Comparison of ENCODE assay signal across 8 cellular contexts in genomic region chr14:34983148-34983760, GRCh38. TPM values are rescaled to one million over a fixed set of nuclear protein-coding genes. Genes with fewer than 3 reads are reported as not detected.
DNase-seq lines count a peak whose midpoint lies in the region; ATAC-seq and TF ChIP-seq lines count a peak whose summit lies in the region.

No MANE protein-coding gene starts in this region.

- TF ChIP-seq EP300 in neural cell (conservative IDR thresholded peaks at IDR 0.05; ENCODE audit: poor library complexity, severe bottlenecking), result no peak

- TF ChIP-seq CTCF in BE2C (IDR thresholded peaks at IDR 0.05; ENCODE audit: low read depth, low read length) (no peak), neural cell (IDR thresholded peaks at IDR 0.05; ENCODE audit: poor library complexity, severe bottlenecking) (no peak), nephron progenitor cell (IDR thresholded peaks at IDR 0.05) (no peak)

- H3K9me2 ChIP-seq in neural cell (ENCODE audit: insufficient read depth, low read length), result no peaks in the 10 kb centered on the region

- H3K4me1 Mint-ChIP-seq in nephron progenitor cell, result peaks cover 6% of the 10 kb centered on the region

- H3K4me3 Mint-ChIP-seq in nephron progenitor cell, result no peak overlapping the region

- peak overlapping the region; percentile 87 for H3K9ac ChIP-seq in HUES6 (ENCODE audit: low read length)
- H3K9ac ChIP-seq in neural cell (ENCODE audit: low read length), result peak overlapping the region; percentile 66

- peaks cover 39% of the 10 kb centered on the region for H3K79me2 ChIP-seq in neural cell (replicated peaks; ENCODE audit: insufficient read depth, low read length)

- H3K4me1 ChIP-seq in BE2C (no peaks in the 10 kb centered on the region), HUES6 (ENCODE audit: control insufficient read depth, insufficient read depth, low read length) (peaks cover 6% of the 10 kb centered on the region; the same call in 1 of the 2 replicates), ectodermal cell (ENCODE audit: control insufficient read depth, insufficient read depth, low read length) (peaks cover 7% of the 10 kb centered on the region)

- H3F3A ChIP-seq in neural cell (ENCODE audit: insufficient read depth, low read length, poor library complexity, severe bottlenecking), result peaks cover 11% of the 10 kb centered on the region

- H3K4me2 ChIP-seq in neural cell (ENCODE audit: low read length), result peak overlapping the region; percentile 99

- no peaks in the 10 kb centered on the region for H4K20me1 ChIP-seq in neural cell (ENCODE audit: insufficient read depth)

- H3K27me3 ChIP-seq in BE2C, result no peaks in the 10 kb centered on the region
- no peaks in the 10 kb centered on the region for H3K27me3 ChIP-seq in HUES6 (ENCODE audit: control insufficient read depth, insufficient read depth, low read length)
- H3K27me3 ChIP-seq in ectodermal cell (ENCODE audit: control insufficient read depth, insufficient read depth, low read length, poor library complexity, severe bottlenecking), result no peaks in the 10 kb centered on the region
- no peaks in the 10 kb centered on the region for H3K27me3 ChIP-seq in neural cell (ENCODE audit: insufficient read depth, low read depth, low read length)

- peak; percentile 20 for ATAC-seq in GM21447 (IDR thresholded peaks at IDR 0.05; ENCODE audit: unreplicated experiment)

- no peaks in the 10 kb centered on the region for H3K27me3 Mint-ChIP-seq in nephron progenitor cell (ENCODE audit: low read depth, poor library complexity)

- peak overlapping the region; percentile 82 for H3K4me3 ChIP-seq in BE2C (ENCODE audit: low read depth, low read length)
- peak overlapping the region; percentile 73 for H3K4me3 ChIP-seq in HUES6 (ENCODE audit: low read depth, low read length)
- H3K4me3 ChIP-seq in ectodermal cell (ENCODE audit: insufficient read depth, low read depth, low read length), result peak overlapping the region; percentile 83
- H3K4me3 ChIP-seq in neural cell (ENCODE audit: low read length), result peak overlapping the region; percentile 81

- H2AFZ ChIP-seq in neural cell (ENCODE audit: low read depth, low read length), result peak overlapping the region; percentile 89

- H3K27ac ChIP-seq in HUES6 (ENCODE audit: low read depth, low read length), result peak overlapping the region; percentile 78; the same call in 1 of the 2 replicates
- peak overlapping the region; percentile 97 for H3K27ac ChIP-seq in ectodermal cell (ENCODE audit: insufficient read depth, low read depth, low read length, poor library complexity, severe bottlenecking)
- peak overlapping the region; percentile 86 for H3K27ac ChIP-seq in neural cell (ENCODE audit: low read length)

- H3K9me3 ChIP-seq in BE2C (no peaks in the 10 kb centered on the region), HUES6 (ENCODE audit: control insufficient read depth, insufficient read depth, low read depth, low read length) (no peaks in the 10 kb centered on the region), ectodermal cell (ENCODE audit: control insufficient read depth, low read length) (no peaks in the 10 kb centered on the region), neural cell (ENCODE audit: low read length) (no peaks in the 10 kb centered on the region)

- H3K36me3 ChIP-seq in BE2C, result no peaks in the 10 kb centered on the region
- no peaks in the 10 kb centered on the region for H3K36me3 ChIP-seq in HUES6 (ENCODE audit: control insufficient read depth, insufficient read depth, low read length)
- no peaks in the 10 kb centered on the region for H3K36me3 ChIP-seq in ectodermal cell (ENCODE audit: control insufficient read depth, insufficient read depth, low read length)
- H3K36me3 ChIP-seq in neural cell (ENCODE audit: insufficient read depth, low read length), result no peaks in the 10 kb centered on the region

- H3K36me3 Mint-ChIP-seq in nephron progenitor cell (ENCODE audit: low read depth), result peaks cover 25% of the 10 kb centered on the region

- TF ChIP-seq RAD21 in neural cell (conservative IDR thresholded peaks at IDR 0.05), result no peak

- DNase-seq in BE2C (no peak), COLO668 (lab: John Stamatoyannopoulos, UW; ENCODE audit: unreplicated experiment) (no peak), EL (no peak), nephron progenitor cell (no peak)

- WGBS in ectodermal cell, 2 experiments, result 0 to 1% methylated on average over 28 of the region's 28 CpGs

- H3K27ac Mint-ChIP-seq in nephron progenitor cell, result no peak overlapping the region

- no peaks in the 10 kb centered on the region for H3K9me3 Mint-ChIP-seq in nephron progenitor cell

TF ChIP-seq in neural cell, 6 proteins besides CTCF, POLR2A, EP300 and RAD21:
- TF ChIP-seq EZH2 (IDR thresholded peaks at IDR 0.05; ENCODE audit: borderline replicate concordance, insufficient read depth, low read length, poor library complexity, severe bottlenecking), result no peak
- TF ChIP-seq SMC3 (conservative IDR thresholded peaks at IDR 0.05; ENCODE audit: poor library complexity), result no peak
- no peak for TF ChIP-seq REST (IDR thresholded peaks at IDR 0.05; ENCODE audit: borderline replicate concordance)
- no peak for TF ChIP-seq TAF1 (IDR thresholded peaks at IDR 0.05; ENCODE audit: low read depth)
- no peak for TF ChIP-seq MXI1 (conservative IDR thresholded peaks at IDR 0.05; ENCODE audit: poor library complexity, severe bottlenecking)
- TF ChIP-seq POLR2AphosphoS5 (IDR thresholded peaks at IDR 0.05), result no peak

RNA-seq across cellular contexts. Expression of gene SRP54, which starts 0.5 kb away (rescaled TPM):
- polyA plus RNA-seq in BE2C (2012; ENCODE audit: insufficient read depth, insufficient read length, low read depth), result 64.1 TPM
- 68.5 TPM for polyA plus RNA-seq in ectodermal cell (2013, experiment 1 of 4)
- polyA plus RNA-seq in ectodermal cell (2013, experiment 2 of 4), result 63.2 TPM
- 46.3 TPM for polyA plus RNA-seq in ectodermal cell (2013, experiment 3 of 4)
- 51.8 TPM for polyA plus RNA-seq in ectodermal cell (2013, experiment 4 of 4)
- polyA plus RNA-seq in neural cell, result 90.0 and 110 TPM in 2 replicates
- polyA minus RNA-seq in neural cell, result 98.1 and 110 TPM in 2 replicates
